Comparison of ENCODE assay signal across 1 cellular context in genomic region chr20:62936996-62937352, GRCh38.
TF ChIP-seq lines count a peak whose summit lies in the region.

No MANE protein-coding gene starts in this region.

TF ChIP-seq in H1, 55 proteins besides CTCF, POLR2A, EP300 and RAD21:
- TF ChIP-seq BACH1 (IDR thresholded peaks at IDR 0.05; ENCODE audit: low read length) (no peak), NRF1 (IDR thresholded peaks at IDR 0.05; ENCODE audit: low read depth, low read length) (no peak), RBBP5 (IDR thresholded peaks at IDR 0.05; ENCODE audit: borderline replicate concordance, low read depth, low read length) (no peak), BRCA1 (IDR thresholded peaks at IDR 0.05; ENCODE audit: low read depth, low read length) (no peak), TEAD4 (IDR thresholded peaks at IDR 0.05; ENCODE audit: low read depth, low read length) (no peak), MAX (IDR thresholded peaks at IDR 0.05) (no peak), CBX5 (IDR thresholded peaks at IDR 0.05; ENCODE audit: low read depth, low read length) (no peak), RNF2 (IDR thresholded peaks at IDR 0.05; ENCODE audit: borderline replicate concordance, low read depth, low read length, missing control alignments, poor library complexity, severe bottlenecking) (no peak), KDM5A (IDR thresholded peaks at IDR 0.05; ENCODE audit: low read length) (no peak), TAF1 (IDR thresholded peaks at IDR 0.05; ENCODE audit: low read depth, low read length) (no peak), KDM4A (IDR thresholded peaks at IDR 0.05; ENCODE audit: low read depth, low read length, severe bottlenecking) (no peak), POU5F1 (IDR thresholded peaks at IDR 0.05; ENCODE audit: low read depth, low read length) (no peak), KDM1A (IDR thresholded peaks at IDR 0.05; ENCODE audit: borderline replicate concordance, low read length) (no peak)
- TF ChIP-seq, protein P1, sequence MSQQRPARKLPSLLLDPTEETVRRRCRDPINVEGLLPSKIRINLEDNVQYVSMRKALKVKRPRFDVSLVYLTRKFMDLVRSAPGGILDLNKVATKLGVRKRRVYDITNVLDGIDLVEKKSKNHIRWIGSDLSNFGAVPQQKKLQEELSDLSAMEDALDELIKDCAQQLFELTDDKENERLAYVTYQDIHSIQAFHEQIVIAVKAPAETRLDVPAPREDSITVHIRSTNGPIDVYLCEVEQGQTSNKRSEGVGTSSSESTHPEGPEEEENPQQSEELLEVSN (IDR thresholded peaks at IDR 0.05): no peak
